34 cellular contexts compared by ENCODE assay signal in the genomic region with DNA sequence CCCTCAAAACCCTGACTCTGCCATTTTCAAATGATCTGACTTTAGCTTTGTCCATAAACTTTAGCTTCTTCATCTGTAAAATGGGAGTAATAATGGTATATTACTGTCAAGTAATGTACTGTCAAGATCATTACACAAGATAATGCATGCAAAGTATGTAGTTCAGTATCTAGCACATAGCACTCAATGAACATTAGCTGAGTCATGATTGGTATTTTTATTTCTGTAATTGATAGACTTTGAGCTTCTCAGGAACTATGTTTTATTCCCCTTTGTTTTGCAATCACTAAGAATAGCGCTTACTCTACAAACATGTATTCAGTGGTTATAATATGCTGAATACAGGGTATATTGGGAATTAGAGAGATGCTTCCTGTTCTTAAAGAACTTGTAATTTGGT.
"Had no signal": no experiment of that assay in that cellular context is flagged by ENCODE, and none has a peak within 500 bp of the region (broad histone marks: within the 10 kb centered on the region; RNA-seq: fewer than 3 reads in every experiment).

No MANE protein-coding gene starts in this region.

- H3K27me3 ChIP-seq: brain microvascular endothelial cell, MG63 had no signal

- H3K4me3 ChIP-seq: MG63 had no signal

- H3K9me3 ChIP-seq: MG63 had no signal

- ATAC-seq: activated CD8-positive, alpha-beta memory T cell treated with anti-CD3 and anti-CD28 coated beads, Interleukin-2, amount 10 ng/mL, durations not matched to agents 7 days and 5 days; activated naive CD8-positive, alpha-beta T cell treated with anti-CD3 and anti-CD28 coated beads, Interleukin-2, amount 50 U/mL, for 24 hours had no signal

- H3K36me3 ChIP-seq: brain microvascular endothelial cell, MG63, WERI-Rb-1 had no signal

- H3K27ac ChIP-seq: brain microvascular endothelial cell, WERI-Rb-1 had no signal

- DNase-seq: activated CD4-positive, alpha-beta memory T cell treated with anti-CD3 and anti-CD28 coated beads, Interleukin-2, amount 10 ng/mL, durations not matched to agents 7 days and 5 days; activated CD4-positive, alpha-beta T cell treated with anti-CD3 and anti-CD28 coated beads for 1 hour; activated CD4-positive, alpha-beta T cell treated with anti-CD3 and anti-CD28 coated beads for 48 hours; activated CD4-positive, CD25-positive, alpha-beta regulatory T cell; activated CD8-positive, alpha-beta memory T cell treated with anti-CD3 and anti-CD28 coated beads for 24 hours; activated CD8-positive, alpha-beta memory T cell treated with anti-CD3 and anti-CD28 coated beads, Interleukin-2, amount 10 ng/mL, durations not matched to agents 7 days and 5 days; activated CD8-positive, alpha-beta memory T cell treated with anti-CD3 and anti-CD28 coated beads, Interleukin-2, amount 50 U/mL, for 48 hours; activated effector memory CD4-positive, alpha-beta T cell treated with Interleukin-2 at 50 U/mL for 16 hours; activated naive CD4-positive, alpha-beta T cell treated with anti-CD3 and anti-CD28 coated beads, Interleukin-2, amount 10 ng/mL, durations not matched to agents 7 days and 5 days; activated naive CD8-positive, alpha-beta T cell treated with anti-CD3 and anti-CD28 coated beads, Interleukin-2, amount 50 U/mL, for 24 hours; activated T-cell treated with anti-CD3 and anti-CD28 coated beads, Interleukin-2, amount 50 U/mL, for 48 hours; aorta; brain microvascular endothelial cell; central memory CD4-positive, alpha-beta T cell; Kasumi-1; MG63; NCI-H1092 treated with DMSO at 0.1 percent for 48 hours; NCI-H1417; NCI-H146; NCI-H187; NCI-H2029 treated with DMSO at 0.1 percent for 48 hours; NCI-H2107; NCI-H2171; NCI-H510A; NCI-H526; NCI-H748 treated with DMSO at 0.1 percent for 48 hours; NK-92 treated with Interleukin-12 subunit alpha and Interleukin-12 subunit beta, amount 100 ng/mL, for 24 hours; OCI-M1; Right ventricle myocardium superior; SW 1271; T-helper 1 cell; T-helper 2 cell; T-helper 9 cell; WERI-Rb-1 had no signal
